11 cellular contexts compared by ENCODE assay signal in genomic region chr18:35043207-35043606, GRCh38. TPM values are rescaled to one million over a fixed set of nuclear protein-coding genes. Genes with fewer than 3 reads are reported as not detected.
DNase-seq lines count a peak whose midpoint lies in the region; ATAC-seq, FAIRE-seq and TF ChIP-seq lines count a peak whose summit lies in the region.
"Had no signal": no experiment of that assay in that cellular context is flagged by ENCODE, and none has a peak within 500 bp of the region (broad histone marks: within the 10 kb centered on the region; RNA-seq: fewer than 3 reads in every experiment).

No MANE protein-coding gene starts in this region.

- H3K4me3 Mint-ChIP-seq in astrocyte (ENCODE audit: unreplicated experiment): peak overlapping the region; percentile 66

- H4K20me1 ChIP-seq in astrocyte (ENCODE audit: insufficient read depth, low read length): peaks cover 19% of the 10 kb centered on the region

- H3K27me3 Mint-ChIP-seq in astrocyte (ENCODE audit: low read depth, unreplicated experiment): no peaks in the 10 kb centered on the region

- H3K4me1 ChIP-seq in left ventricle myocardium inferior (peaks cover 78% of the 10 kb centered on the region), astrocyte (ENCODE audit: insufficient read depth, low read length) (peaks cover 21% of the 10 kb centered on the region), mucosa of rectum (ENCODE audit: control insufficient read depth in 2 of 2, insufficient read depth in 2 of 2, low read length in 2 of 2) (peaks cover 15 to 20% of the 10 kb centered on the region in 2 donors), upper lobe of right lung (peaks cover 31% of the 10 kb centered on the region)

- peak overlapping the region; percentile 88 for H3K9ac ChIP-seq in astrocyte (ENCODE audit: low read length)
- no peak overlapping the region for H3K9ac ChIP-seq in mucosa of rectum (ENCODE audit: low read depth in 1 of 2, low read length in 2 of 2)

- ATAC-seq in left cardiac atrium (no peak), upper lobe of right lung (no peak), GM19351 (IDR thresholded peaks at IDR 0.05; ENCODE audit: unreplicated experiment) (no peak), GM18907 (IDR thresholded peaks at IDR 0.05; ENCODE audit: unreplicated experiment) (no peak)

- H3K27ac ChIP-seq in left ventricle myocardium inferior (replicated peaks) (peak overlapping the region; percentile 93), astrocyte (ENCODE audit: low read depth, low read length) (no peak overlapping the region), mucosa of rectum (ENCODE audit: low read depth in 2 of 2, low read length in 2 of 2) (peak overlapping the region; percentile 34 to 44), upper lobe of right lung (peak overlapping the region; percentile 88)

- no peak for DNase-seq in left ventricle myocardium inferior
- DNase-seq in left cardiac atrium: no peak
- no peak for DNase-seq in astrocyte (ENCODE audit: low read depth)
- no peak for DNase-seq in upper lobe of right lung
- DNase-seq in GM13977 (ENCODE audit: low spot score): no peak
- DNase-seq: left colon; NCI-H187; stimulated activated CD4-positive, alpha-beta T cell treated with anti-CD3 and anti-CD28 coated beads, Interleukin-4, amount 100 ng/mL, for 1 hour had no signal

- in situ Hi-C loops in GM13977 (cut with MboI; ENCODE audit: low pct_unique_long_range_greater_than_20kb, low sequenced_read_pairs, unreplicated experiment): no loop called here

- no peaks in the 10 kb centered on the region for H3K36me3 ChIP-seq in left ventricle myocardium inferior
- no peaks in the 10 kb centered on the region for H3K36me3 ChIP-seq in astrocyte (ENCODE audit: insufficient read depth, low read length)
- no peaks in the 10 kb centered on the region for H3K36me3 ChIP-seq in mucosa of rectum (ENCODE audit: control insufficient read depth in 2 of 2, insufficient read depth in 2 of 2, low read length in 2 of 2)
- H3K36me3 ChIP-seq in upper lobe of right lung: no peaks in the 10 kb centered on the region

- no peaks in the 10 kb centered on the region for H3K36me3 Mint-ChIP-seq in astrocyte (ENCODE audit: low read depth, unreplicated experiment)

- FAIRE-seq in astrocyte (lab: Jason Lieb, UNC): no peak

- H3K79me2 ChIP-seq in astrocyte (ENCODE audit: insufficient read depth, low read length): peaks cover 62% of the 10 kb centered on the region

- no peaks in the 10 kb centered on the region for H3K27me3 ChIP-seq in left ventricle myocardium inferior (ENCODE audit: low read depth)
- no peaks in the 10 kb centered on the region for H3K27me3 ChIP-seq in astrocyte (ENCODE audit: insufficient read depth, low read length)
- H3K27me3 ChIP-seq in mucosa of rectum (ENCODE audit: control insufficient read depth in 2 of 2, insufficient read depth in 2 of 2, low read length in 2 of 2): no peaks in the 10 kb centered on the region
- no peaks in the 10 kb centered on the region for H3K27me3 ChIP-seq in upper lobe of right lung

- no peak overlapping the region for H2AFZ ChIP-seq in astrocyte (ENCODE audit: low read depth, low read length)

- H3K4me2 ChIP-seq in astrocyte (ENCODE audit: low read length): peak overlapping the region; percentile 95

- H3K4me3 ChIP-seq in left ventricle myocardium inferior (peak overlapping the region; percentile 89), astrocyte (ENCODE audit: insufficient read depth, low read depth, low read length) (no peak overlapping the region), mucosa of rectum (ENCODE audit: low read length in 2 of 2) (peak overlapping the region in 1 of 2 donors; percentile 98), upper lobe of right lung (peak overlapping the region; percentile 93)

- TF ChIP-seq CTCF in left ventricle myocardium inferior (IDR thresholded peaks at IDR 0.05; ENCODE audit: borderline replicate concordance) (no peak), astrocyte (IDR thresholded peaks at IDR 0.05; ENCODE audit: insufficient read depth, low read depth, low read length) (no peak), upper lobe of right lung (IDR thresholded peaks at IDR 0.05) (no peak), GM13977 (IDR thresholded peaks at IDR 0.05; ENCODE audit: extremely low read depth, insufficient read depth, missing control alignments) (no peak)

- H3K4me1 Mint-ChIP-seq in astrocyte (ENCODE audit: low read depth, unreplicated experiment): peaks cover 12% of the 10 kb centered on the region

- peaks cover 1% of the 10 kb centered on the region for H3K9me3 Mint-ChIP-seq in astrocyte (ENCODE audit: unreplicated experiment)

- H3K9me3 ChIP-seq in left ventricle myocardium inferior (replicated peaks) (no peaks in the 10 kb centered on the region), astrocyte (ENCODE audit: insufficient read depth, low read depth, low read length) (no peaks in the 10 kb centered on the region), mucosa of rectum (ENCODE audit: control insufficient read depth in 2 of 2, low read length in 2 of 2) (no peaks in the 10 kb centered on the region), upper lobe of right lung (no peaks in the 10 kb centered on the region)

- H3K27ac Mint-ChIP-seq in astrocyte (ENCODE audit: unreplicated experiment): no peak overlapping the region

- intact Hi-C loops in left ventricle myocardium inferior (cut with micrococcal nuclease) (no loop called here), left cardiac atrium (cut with DNase I) (loop anchor here (5.0 to 10.0 kb wide), 2 partner anchors 39 to 52 kb away; no protein-coding TSS in a partner anchor), upper lobe of right lung (cut with DNase I) (no loop called here)

RNA-seq across cellular contexts. Expression of gene MAPRE2, which starts 2.0 kb away (rescaled TPM):
- total RNA-seq in left ventricle myocardium inferior (120 TPM), left cardiac atrium (10 to 100 TPM; 67.1 to 83.4 TPM), astrocyte (27.4 and 33.8 TPM in 2 replicates), upper lobe of right lung (35.4 TPM)

Comparison
In these comparisons a context has a peak if more than half of its experiments do, and no peak if none do; other contexts are left out.
1. intact Hi-C loops: an anchor here in left cardiac atrium (5.0 to 10.0 kb wide); none called in left ventricle myocardium inferior and upper lobe of right lung.